ENCODE assay signal across 19 cellular contexts in genomic region chr2:71362447-71362846, GRCh38. TPM values are rescaled to one million over a fixed set of nuclear protein-coding genes. Genes with fewer than 3 reads are reported as not detected.
DNase-seq lines count a peak whose midpoint lies in the region; ATAC-seq, FAIRE-seq and TF ChIP-seq lines count a peak whose summit lies in the region.
"Had no signal": no experiment of that assay in that cellular context is flagged by ENCODE, and none has a peak within 500 bp of the region (broad histone marks: within the 10 kb centered on the region; RNA-seq: fewer than 3 reads in every experiment).

No MANE protein-coding gene starts in this region.

- no peak for TF ChIP-seq CTCF in activated CD8-positive, alpha-beta T cell treated with anti-CD3 and anti-CD28 coated beads for 36 hours (IDR thresholded peaks at IDR 0.05)
- TF ChIP-seq CTCF in CD8-positive, alpha-beta T cell (IDR thresholded peaks at IDR 0.05): no peak
- TF ChIP-seq CTCF in GM12878 (IDR thresholded peaks at IDR 0.05 in 2 of 3, conservative IDR thresholded peaks at IDR 0.05 in 1 of 3; ENCODE audit: control insufficient read depth in 2 of 3, extremely low read depth in 1 of 3, insufficient read depth in 1 of 3, low read depth in 3 of 3, low read length in 3 of 3): no peak
- TF ChIP-seq CTCF in psoas muscle (IDR thresholded peaks at IDR 0.05): no peak

- in situ Hi-C loops in GM12878 (cut with MboI): no loop called here

- POLR2A ChIA-PET in activated CD8-positive, alpha-beta T cell treated with anti-CD3 and anti-CD28 coated beads for 36 hours (lab: Charles Lee): interaction anchor here (0.5 kb wide), 1 partner anchor 1073 kb away, joined by 3 read pairs; no protein-coding TSS in a partner anchor
- POLR2A ChIA-PET in activated CD8-positive, alpha-beta T cell treated with anti-CD3 and anti-CD28 coated beads, Interleukin-2, amount 10 ng/mL, durations not matched to agents 7 days and 5 days (lab: Charles Lee): no interaction called here
- POLR2A ChIA-PET in CD8-positive, alpha-beta T cell (lab: Charles Lee): no interaction called here
- POLR2A ChIA-PET in GM12878 (lab: Charles Lee): no interaction called here

- SMC1A ChIA-PET in GM12878 (lab: Charles Lee; ENCODE audit: uncharacterized antibody, unreplicated experiment): interaction anchor here (1.2 to 3.2 kb wide), 3 partner anchors 9 to 63 kb away, joined by 3 to 13 read pairs (median 7); no protein-coding TSS in a partner anchor

- FAIRE-seq in GM12878 (lab: Jason Lieb, UNC): no peak
- FAIRE-seq: D721Med, GM12891, GM18507 had no signal

- H3K36me3 ChIP-seq in CD8-positive, alpha-beta T cell (ENCODE audit: insufficient read depth, low read length): peaks cover 44% of the 10 kb centered on the region
- H3K36me3 ChIP-seq in GM12878 (ENCODE audit: control insufficient read depth in 2 of 2, insufficient read depth in 2 of 2, low read length in 1 of 2) (peaks cover 10 to 29% of the 10 kb centered on the region in 2 experiments), psoas muscle (ENCODE audit: insufficient read depth in 1 of 2, low read depth in 1 of 2) (peaks cover 7 to 80% of the 10 kb centered on the region in 2 donors)

- TF ChIP-seq RAD21 in GM12878 (IDR thresholded peaks at IDR 0.05; ENCODE audit: insufficient read depth, low read depth, low read length): no peak

- H3K9me3 ChIP-seq in CD8-positive, alpha-beta T cell (ENCODE audit: low read length): no peaks in the 10 kb centered on the region
- H3K9me3 ChIP-seq in GM12878 (replicated peaks; ENCODE audit: control insufficient read depth, insufficient read depth, low read length) (no peaks in the 10 kb centered on the region), psoas muscle (no peaks in the 10 kb centered on the region)

- no peak overlapping the region for H3K4me3 ChIP-seq in CD8-positive, alpha-beta T cell (ENCODE audit: low read depth, low read length)
- no peak overlapping the region for H3K4me3 ChIP-seq in GM12878
- H3K4me3 ChIP-seq in psoas muscle: peak overlapping the region; percentile 24

- TF ChIP-seq POLR2A in GM12878 (IDR thresholded peaks at IDR 0.05; ENCODE audit: low read depth, low read length): no peak

- H2AFZ ChIP-seq in GM12878 (ENCODE audit: control insufficient read depth, low read depth, low read length): no peak overlapping the region

- RAD21 ChIA-PET in GM12878 (lab: Charles Lee; ENCODE audit: unreplicated experiment): interaction anchor here (3.3 kb wide), 1 partner anchor 30 kb away, joined by 14 read pairs; the partner anchor contains the start of gene ZNF638

- no peaks in the 10 kb centered on the region for H3K9me3 Mint-ChIP-seq in activated CD8-positive, alpha-beta T cell treated with anti-CD3 and anti-CD28 coated beads for 36 hours
- H3K9me3 Mint-ChIP-seq in activated CD8-positive, alpha-beta T cell treated with anti-CD3 and anti-CD28 coated beads, Interleukin-2, amount 10 ng/mL, durations not matched to agents 7 days and 5 days (ENCODE audit: insufficient read depth): no peaks in the 10 kb centered on the region
- H3K9me3 Mint-ChIP-seq in CD8-positive, alpha-beta T cell: no peaks in the 10 kb centered on the region
- H3K9me3 Mint-ChIP-seq: CD4-positive, alpha-beta memory T cell had no signal

- no peak overlapping the region for H3K9ac ChIP-seq in GM12878 (ENCODE audit: control insufficient read depth, insufficient read depth, low read length)

- H3K36me3 Mint-ChIP-seq in activated CD8-positive, alpha-beta T cell treated with anti-CD3 and anti-CD28 coated beads for 36 hours (ENCODE audit: low read depth): peaks cover 49% of the 10 kb centered on the region
- H3K36me3 Mint-ChIP-seq in activated CD8-positive, alpha-beta T cell treated with anti-CD3 and anti-CD28 coated beads, Interleukin-2, amount 10 ng/mL, durations not matched to agents 7 days and 5 days (ENCODE audit: low read depth): peaks cover 47% of the 10 kb centered on the region
- H3K36me3 Mint-ChIP-seq in CD8-positive, alpha-beta T cell: peaks cover 79% of the 10 kb centered on the region

- peaks cover 6% of the 10 kb centered on the region for H3K79me2 ChIP-seq in GM12878 (ENCODE audit: control insufficient read depth, insufficient read depth, low read length)

- peaks cover 34% of the 10 kb centered on the region for H3K4me1 Mint-ChIP-seq in activated CD8-positive, alpha-beta T cell treated with anti-CD3 and anti-CD28 coated beads for 36 hours (ENCODE audit: low read depth)
- peaks cover 11% of the 10 kb centered on the region for H3K4me1 Mint-ChIP-seq in activated CD8-positive, alpha-beta T cell treated with anti-CD3 and anti-CD28 coated beads, Interleukin-2, amount 10 ng/mL, durations not matched to agents 7 days and 5 days (ENCODE audit: low read depth)
- peaks cover 38% of the 10 kb centered on the region for H3K4me1 Mint-ChIP-seq in CD8-positive, alpha-beta T cell (ENCODE audit: low read depth)

- BruUV-seq in GM12878 (replicated peaks; lab: Mats Ljungman, UMichigan): no TSS peak

- ATAC-seq in activated CD8-positive, alpha-beta T cell treated with anti-CD3 and anti-CD28 coated beads for 36 hours: no peak
- ATAC-seq in activated CD8-positive, alpha-beta T cell treated with anti-CD3 and anti-CD28 coated beads, Interleukin-2, amount 10 ng/mL, durations not matched to agents 7 days and 5 days: no peak
- no peak for ATAC-seq in CD8-positive, alpha-beta T cell
- no peak for ATAC-seq in GM12878
- peak in 3 of 4 donors; percentile 51 to 83 (median 65) for ATAC-seq in psoas muscle
- no peak for ATAC-seq in HG03354 (IDR thresholded peaks at IDR 0.05; ENCODE audit: poor library complexity, severe bottlenecking, unreplicated experiment)
- ATAC-seq in HG02970 (IDR thresholded peaks at IDR 0.05; ENCODE audit: low FRiP score, unreplicated experiment): no peak

- H3K27ac ChIP-seq in CD8-positive, alpha-beta T cell (ENCODE audit: low read depth, low read length): no peak overlapping the region
- H3K27ac ChIP-seq in GM12878 (ENCODE audit: control insufficient read depth, insufficient read depth) (no peak overlapping the region), psoas muscle (peak overlapping the region; percentile 83)

- no peak for DNase-seq in activated CD8-positive, alpha-beta T cell treated with anti-CD3 and anti-CD28 coated beads for 36 hours
- no peak for DNase-seq in activated CD8-positive, alpha-beta T cell treated with anti-CD3 and anti-CD28 coated beads, Interleukin-2, amount 10 ng/mL, durations not matched to agents 7 days and 5 days
- DNase-seq in CD8-positive, alpha-beta T cell: no peak
- no peak for DNase-seq in GM12878 (ENCODE audit: low read depth, low spot score)
- DNase-seq in psoas muscle: no peak
- no peak for DNase-seq in kidney tubule cell (ENCODE audit: low spot score)
- DNase-seq: CD4-positive, alpha-beta memory T cell; DMS79; HCEC 1CT; NCI-H1417; NCI-H2029; NCI-H2171; NCI-H748 treated with DMSO at 0.1 percent for 48 hours; RPMI8226 had no signal

- H3K4me3 Mint-ChIP-seq in activated CD8-positive, alpha-beta T cell treated with anti-CD3 and anti-CD28 coated beads for 36 hours: no peak overlapping the region
- H3K4me3 Mint-ChIP-seq in activated CD8-positive, alpha-beta T cell treated with anti-CD3 and anti-CD28 coated beads, Interleukin-2, amount 10 ng/mL, durations not matched to agents 7 days and 5 days: no peak overlapping the region
- no peak overlapping the region for H3K4me3 Mint-ChIP-seq in CD8-positive, alpha-beta T cell
- H3K4me3 Mint-ChIP-seq: CD4-positive, alpha-beta memory T cell had no signal

- TF ChIP-seq EP300 in GM12878 (IDR thresholded peaks at IDR 0.05; ENCODE audit: borderline replicate concordance in 1 of 2, control insufficient read depth in 1 of 2, low read depth in 2 of 2, low read length in 2 of 2): no peak

- no peaks in the 10 kb centered on the region for H3K27me3 Mint-ChIP-seq in activated CD8-positive, alpha-beta T cell treated with anti-CD3 and anti-CD28 coated beads for 36 hours
- H3K27me3 Mint-ChIP-seq in activated CD8-positive, alpha-beta T cell treated with anti-CD3 and anti-CD28 coated beads, Interleukin-2, amount 10 ng/mL, durations not matched to agents 7 days and 5 days (ENCODE audit: low read depth): no peaks in the 10 kb centered on the region
- no peaks in the 10 kb centered on the region for H3K27me3 Mint-ChIP-seq in CD8-positive, alpha-beta T cell (ENCODE audit: low read depth)
- H3K27me3 Mint-ChIP-seq: CD4-positive, alpha-beta memory T cell had no signal

- CTCF ChIA-PET in activated CD8-positive, alpha-beta T cell treated with anti-CD3 and anti-CD28 coated beads for 36 hours (lab: Charles Lee): no interaction called here
- CTCF ChIA-PET in activated CD8-positive, alpha-beta T cell treated with anti-CD3 and anti-CD28 coated beads, Interleukin-2, amount 10 ng/mL, durations not matched to agents 7 days and 5 days (lab: Charles Lee): no interaction called here
- CTCF ChIA-PET in CD8-positive, alpha-beta T cell (lab: Charles Lee): no interaction called here
- CTCF ChIA-PET in GM12878 (lab: Yijun Ruan, JAX): interaction anchor here (0.5 to 2.2 kb wide), 4 partner anchors 28 to 63 kb away, joined by 3 to 7 read pairs (median 5); partner anchors contain the start of gene ZNF638

- no peak overlapping the region for H3K4me2 ChIP-seq in GM12878 (ENCODE audit: control insufficient read depth, insufficient read depth)

- 90% methylated on average over 2 of the region's 2 CpGs for WGBS in GM12878 (ENCODE audit: insufficient coverage, insufficient replicate concordance, low lambda C conversion rate, missing lambda C conversion rate)
- 21 to 59% (median 25%) methylated on average over 2 of the region's 2 CpGs for WGBS in psoas muscle, 3 donors

- H4K20me1 ChIP-seq in GM12878 (ENCODE audit: control insufficient read depth, insufficient read depth): no peaks in the 10 kb centered on the region

- H3K27me3 ChIP-seq in CD8-positive, alpha-beta T cell (ENCODE audit: insufficient read depth, low read length): no peaks in the 10 kb centered on the region
- no peaks in the 10 kb centered on the region for H3K27me3 ChIP-seq in GM12878 (replicated peaks in 1 of 2; ENCODE audit: control insufficient read depth in 2 of 2, insufficient read depth in 2 of 2, low read length in 1 of 2)
- no peaks in the 10 kb centered on the region for H3K27me3 ChIP-seq in psoas muscle (ENCODE audit: insufficient read depth in 3 of 3, low read length in 2 of 3)

- intact Hi-C loops in activated CD8-positive, alpha-beta T cell treated with anti-CD3 and anti-CD28 coated beads for 36 hours (cut with micrococcal nuclease): no loop called here
- intact Hi-C loops in CD8-positive, alpha-beta T cell (cut with DNase I, micrococcal nuclease): no loop called here
- intact Hi-C loops in GM12878 (cut with micrococcal nuclease; ENCODE audit: unreplicated experiment) (no loop called here), psoas muscle (cut with DNase I) (no loop called here)

- peak overlapping the region; percentile 63 for H3K27ac Mint-ChIP-seq in activated CD8-positive, alpha-beta T cell treated with anti-CD3 and anti-CD28 coated beads for 36 hours
- H3K27ac Mint-ChIP-seq in activated CD8-positive, alpha-beta T cell treated with anti-CD3 and anti-CD28 coated beads, Interleukin-2, amount 10 ng/mL, durations not matched to agents 7 days and 5 days: no peak overlapping the region
- H3K27ac Mint-ChIP-seq in CD8-positive, alpha-beta T cell: peak overlapping the region; percentile 46

- H3K4me1 ChIP-seq in CD8-positive, alpha-beta T cell (ENCODE audit: insufficient read depth, low read length): no peaks in the 10 kb centered on the region
- H3K4me1 ChIP-seq in GM12878 (ENCODE audit: control insufficient read depth, insufficient read depth, low read length): no peaks in the 10 kb centered on the region
- H3K4me1 ChIP-seq in psoas muscle: peaks cover 32% of the 10 kb centered on the region

RNA-seq across cellular contexts. Expression of gene ZNF638, which starts 30.9 kb away (rescaled TPM):
- 10 to 100 TPM; 81.1 to 86.0 TPM for total RNA-seq in activated CD8-positive, alpha-beta T cell treated with anti-CD3 and anti-CD28 coated beads for 36 hours
- total RNA-seq in activated CD8-positive, alpha-beta T cell treated with anti-CD3 and anti-CD28 coated beads, Interleukin-2, amount 10 ng/mL, durations not matched to agents 7 days and 5 days: 10 to 100 TPM; 69.7 to 74.0 TPM
- total RNA-seq in CD8-positive, alpha-beta T cell: 10 to 100 TPM; 61.9 to 71.1 TPM
- 1,220 and 1,246 TPM in 2 replicates for total RNA-seq in GM12878 (2013; cell fraction: nucleolus; rRNA removed)
- total RNA-seq in GM12878 (2014; rRNA removed) (84.2 and 99.9 TPM in 2 replicates), GM12878 (2014; rRNA removed; fragmentation: Illumina TruSeq; extraction: Trizol) (133 and 146 TPM in 2 replicates), GM12878 (2021) (66.0 and 66.9 TPM in 2 replicates), psoas muscle (10 to 100 TPM; 62.3 to 73.6 (median 65.4) TPM)
- polyA plus RNA-seq in GM12878 (2011; ENCODE audit: low read depth): 45.0 TPM
- polyA plus RNA-seq in GM12878 (2011; rRNA removed) (105 and 172 TPM in 2 replicates), GM12878 (2014; fragmentation: Illumina TruSeq; extraction: Trizol) (84.4 and 143 TPM in 2 replicates), GM12878 (2014; fragmentation: Nextera tagmentation; extraction: Ambion mirVana) (10 to 100 TPM; 37.6 to 40.5 TPM), GM12878 (2014; rRNA removed) (49.1 and 61.2 TPM in 2 replicates), GM12878 (2016; fragmentation: Nextera tagmentation; extraction: Ambion mirVana) (10 to 100 TPM; 58.1 to 62.1 TPM), psoas muscle (10 to 100 TPM; 50.5 to 58.6 (median 56.3) TPM)
- polyA plus RNA-seq in GM12878 (2011; cell fraction: cytosol; rRNA removed): 45.2 and 50.6 TPM in 2 replicates
- 176 and 212 TPM in 2 replicates for polyA plus RNA-seq in GM12878 (2011; cell fraction: nucleus; rRNA removed)
- polyA plus RNA-seq in GM12878 (2012): 56.1 and 83.2 TPM in 2 replicates
- polyA minus RNA-seq in GM12878 (2011; rRNA and poly(A)+ RNA removed): 274 and 289 TPM in 2 replicates
- polyA minus RNA-seq in GM12878 (2011; cell fraction: cytosol; rRNA and poly(A)+ RNA removed): 41.8 and 52.6 TPM in 2 replicates
- polyA minus RNA-seq in GM12878 (2011; cell fraction: nucleus; rRNA and poly(A)+ RNA removed): 262 and 321 TPM in 2 replicates

Comparison
In these comparisons a context has a peak if more than half of its experiments do, and no peak if none do; other contexts are left out.
1. ATAC-seq: peak in psoas muscle (3 of 4); none in activated CD8-positive, alpha-beta T cell treated with anti-CD3 and anti-CD28 coated beads for 36 hours (single experiment), activated CD8-positive, alpha-beta T cell treated with anti-CD3 and anti-CD28 coated beads, Interleukin-2, amount 10 ng/mL, durations not matched to agents 7 days and 5 days (single experiment), CD8-positive, alpha-beta T cell (single experiment), GM12878 (single experiment), HG03354 (single experiment) and HG02970 (single experiment).